In the genomic region with DNA sequence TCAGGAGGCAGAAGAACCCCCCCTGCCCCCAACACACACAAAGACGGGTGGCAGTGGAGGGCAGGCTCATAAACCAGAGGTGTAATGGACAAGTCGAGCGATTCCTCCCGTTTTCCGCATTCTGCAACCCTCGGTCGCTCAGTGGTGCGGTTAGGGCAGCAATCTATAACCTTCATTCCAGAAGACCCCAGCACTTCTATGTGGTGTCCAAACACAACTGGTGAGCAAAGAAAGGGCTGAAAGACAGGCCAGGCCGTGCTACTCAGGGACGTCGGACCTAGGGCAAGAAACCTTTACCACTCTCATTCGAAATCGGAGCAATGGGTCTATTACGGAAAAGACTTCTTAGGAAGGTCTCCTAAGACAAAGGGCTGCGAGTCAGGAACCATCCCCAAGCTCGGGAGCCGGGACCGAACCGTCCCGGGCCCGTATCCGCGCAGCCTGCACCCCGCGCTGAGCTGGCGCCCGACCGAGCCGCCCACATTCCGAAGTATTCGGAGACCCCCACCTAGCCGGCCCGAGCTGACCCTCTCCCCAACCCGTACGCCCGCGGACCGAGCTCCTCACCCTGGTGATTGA, we compare ENCODE assay signal across 8 cellular contexts. TPM values are rescaled to one million over a fixed set of nuclear protein-coding genes. Genes with fewer than 3 reads are reported as not detected.
DNase-seq lines count a peak whose midpoint lies in the region; ATAC-seq and TF ChIP-seq lines count a peak whose summit lies in the region.

No MANE protein-coding gene starts in this region.

- H3K36me3 ChIP-seq in upper lobe of left lung, result no peaks in the 10 kb centered on the region

- H3K9me3 Mint-ChIP-seq in endothelial cell (ENCODE audit: unreplicated experiment), result no peaks in the 10 kb centered on the region

- H3K4me3 ChIP-seq in mononuclear cell (ENCODE audit: low read length), result peak overlapping the region; percentile 87
- H3K4me3 ChIP-seq in upper lobe of left lung, result peak overlapping the region; percentile 78 to 94 (median 86)

- H3K27ac ChIP-seq in upper lobe of left lung, result peak overlapping the region; percentile 88 to 93 (median 90)

- TF ChIP-seq EP300 in upper lobe of left lung (IDR thresholded peaks at IDR 0.05), result no peak

- TF ChIP-seq POLR2A in upper lobe of left lung (IDR thresholded peaks at IDR 0.05), result no peak

- H3K36me3 Mint-ChIP-seq in endothelial cell (ENCODE audit: low read depth, unreplicated experiment), result no peaks in the 10 kb centered on the region

- H3K27me3 ChIP-seq in mononuclear cell (ENCODE audit: insufficient read depth, low read length) (no peaks in the 10 kb centered on the region), upper lobe of left lung (no peaks in the 10 kb centered on the region)

- H3K27me3 Mint-ChIP-seq in endothelial cell (ENCODE audit: unreplicated experiment), result peaks cover 9% of the 10 kb centered on the region

- peaks cover 53% of the 10 kb centered on the region for H3K4me1 Mint-ChIP-seq in endothelial cell (ENCODE audit: unreplicated experiment)

- TF ChIP-seq CTCF in endothelial cell (IDR thresholded peaks at IDR 0.05; ENCODE audit: unreplicated experiment) (no peak), upper lobe of left lung (IDR thresholded peaks at IDR 0.05) (no peak)

- peak overlapping the region; percentile 86 for H3K27ac Mint-ChIP-seq in endothelial cell (ENCODE audit: unreplicated experiment)

- peak; percentile 21 for DNase-seq in COLO668 (lab: John Stamatoyannopoulos, UW; ENCODE audit: unreplicated experiment)
- DNase-seq in endothelial cell (ENCODE audit: low spot score), result peak; percentile 18
- peak in 1 of 2 donors; percentile 39 for DNase-seq in upper lobe of left lung
- DNase-seq in HPDE6-E6E7 (ENCODE audit: extremely low spot score), result no peak

- WGBS in upper lobe of left lung, 2 donors, result 0 to 1% methylated on average over 38 of the region's 38 CpGs

- H3K9me3 ChIP-seq in mononuclear cell (ENCODE audit: low read depth, low read length) (no peaks in the 10 kb centered on the region), upper lobe of left lung (no peaks in the 10 kb centered on the region)

- ATAC-seq in GM19438 (IDR thresholded peaks at IDR 0.05; ENCODE audit: low read depth, unreplicated experiment) (peak; percentile 26), HG03520 (IDR thresholded peaks at IDR 0.05; ENCODE audit: unreplicated experiment) (peak; percentile 18), upper lobe of left lung (ENCODE audit: low FRiP score in 2 of 2) (peak; percentile 19 to 53)
- peak; percentile 21 to 33 for ATAC-seq in activated CD4-positive, CD25-positive, alpha-beta regulatory T cell treated with anti-CD3 and anti-CD28 coated beads, Interleukin-2, amount 50 U/mL, for 24 hours

- H3K4me3 Mint-ChIP-seq in endothelial cell (ENCODE audit: unreplicated experiment), result peak overlapping the region; percentile 98

- H3K4me1 ChIP-seq in mononuclear cell (ENCODE audit: insufficient read depth, low read length) (peaks cover 34% of the 10 kb centered on the region), upper lobe of left lung (peaks cover 30 to 52% (median 34%) of the 10 kb centered on the region in 4 donors)

RNA-seq across cellular contexts. Expression of gene ARL5A, which starts 0.6 kb away (rescaled TPM):
- total RNA-seq in endothelial cell (ENCODE audit: unreplicated experiment) (42.2 TPM), mononuclear cell (34.8 TPM), upper lobe of left lung (10 to 100 TPM; 52.4 to 76.8 (median 54.9) TPM)
